1 cellular context compared by ENCODE assay signal in the genomic region with DNA sequence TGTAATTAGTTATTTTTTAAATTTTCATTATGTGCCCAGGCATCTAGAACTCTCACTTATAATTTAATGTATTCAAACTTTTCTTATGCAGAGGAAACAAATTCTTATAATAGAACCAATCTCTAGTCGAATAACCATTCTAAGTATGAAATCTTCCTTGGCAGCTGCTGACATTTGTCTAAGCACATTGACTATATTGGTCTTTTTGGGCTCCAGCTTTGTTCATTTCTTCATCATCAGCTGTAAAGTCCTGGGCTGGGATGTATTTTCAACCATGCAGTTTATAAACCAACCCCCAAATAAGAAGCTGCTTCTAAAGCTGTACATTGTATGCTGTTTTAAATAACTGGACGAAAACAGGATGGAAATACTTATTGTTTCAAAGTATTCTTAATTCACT.
TF ChIP-seq lines count a peak whose summit lies in the region.

No MANE protein-coding gene starts in this region.

TF ChIP-seq in GM23338, 12 proteins besides CTCF, POLR2A, EP300 and RAD21 (continued from another document):
- TF ChIP-seq, protein P1, sequence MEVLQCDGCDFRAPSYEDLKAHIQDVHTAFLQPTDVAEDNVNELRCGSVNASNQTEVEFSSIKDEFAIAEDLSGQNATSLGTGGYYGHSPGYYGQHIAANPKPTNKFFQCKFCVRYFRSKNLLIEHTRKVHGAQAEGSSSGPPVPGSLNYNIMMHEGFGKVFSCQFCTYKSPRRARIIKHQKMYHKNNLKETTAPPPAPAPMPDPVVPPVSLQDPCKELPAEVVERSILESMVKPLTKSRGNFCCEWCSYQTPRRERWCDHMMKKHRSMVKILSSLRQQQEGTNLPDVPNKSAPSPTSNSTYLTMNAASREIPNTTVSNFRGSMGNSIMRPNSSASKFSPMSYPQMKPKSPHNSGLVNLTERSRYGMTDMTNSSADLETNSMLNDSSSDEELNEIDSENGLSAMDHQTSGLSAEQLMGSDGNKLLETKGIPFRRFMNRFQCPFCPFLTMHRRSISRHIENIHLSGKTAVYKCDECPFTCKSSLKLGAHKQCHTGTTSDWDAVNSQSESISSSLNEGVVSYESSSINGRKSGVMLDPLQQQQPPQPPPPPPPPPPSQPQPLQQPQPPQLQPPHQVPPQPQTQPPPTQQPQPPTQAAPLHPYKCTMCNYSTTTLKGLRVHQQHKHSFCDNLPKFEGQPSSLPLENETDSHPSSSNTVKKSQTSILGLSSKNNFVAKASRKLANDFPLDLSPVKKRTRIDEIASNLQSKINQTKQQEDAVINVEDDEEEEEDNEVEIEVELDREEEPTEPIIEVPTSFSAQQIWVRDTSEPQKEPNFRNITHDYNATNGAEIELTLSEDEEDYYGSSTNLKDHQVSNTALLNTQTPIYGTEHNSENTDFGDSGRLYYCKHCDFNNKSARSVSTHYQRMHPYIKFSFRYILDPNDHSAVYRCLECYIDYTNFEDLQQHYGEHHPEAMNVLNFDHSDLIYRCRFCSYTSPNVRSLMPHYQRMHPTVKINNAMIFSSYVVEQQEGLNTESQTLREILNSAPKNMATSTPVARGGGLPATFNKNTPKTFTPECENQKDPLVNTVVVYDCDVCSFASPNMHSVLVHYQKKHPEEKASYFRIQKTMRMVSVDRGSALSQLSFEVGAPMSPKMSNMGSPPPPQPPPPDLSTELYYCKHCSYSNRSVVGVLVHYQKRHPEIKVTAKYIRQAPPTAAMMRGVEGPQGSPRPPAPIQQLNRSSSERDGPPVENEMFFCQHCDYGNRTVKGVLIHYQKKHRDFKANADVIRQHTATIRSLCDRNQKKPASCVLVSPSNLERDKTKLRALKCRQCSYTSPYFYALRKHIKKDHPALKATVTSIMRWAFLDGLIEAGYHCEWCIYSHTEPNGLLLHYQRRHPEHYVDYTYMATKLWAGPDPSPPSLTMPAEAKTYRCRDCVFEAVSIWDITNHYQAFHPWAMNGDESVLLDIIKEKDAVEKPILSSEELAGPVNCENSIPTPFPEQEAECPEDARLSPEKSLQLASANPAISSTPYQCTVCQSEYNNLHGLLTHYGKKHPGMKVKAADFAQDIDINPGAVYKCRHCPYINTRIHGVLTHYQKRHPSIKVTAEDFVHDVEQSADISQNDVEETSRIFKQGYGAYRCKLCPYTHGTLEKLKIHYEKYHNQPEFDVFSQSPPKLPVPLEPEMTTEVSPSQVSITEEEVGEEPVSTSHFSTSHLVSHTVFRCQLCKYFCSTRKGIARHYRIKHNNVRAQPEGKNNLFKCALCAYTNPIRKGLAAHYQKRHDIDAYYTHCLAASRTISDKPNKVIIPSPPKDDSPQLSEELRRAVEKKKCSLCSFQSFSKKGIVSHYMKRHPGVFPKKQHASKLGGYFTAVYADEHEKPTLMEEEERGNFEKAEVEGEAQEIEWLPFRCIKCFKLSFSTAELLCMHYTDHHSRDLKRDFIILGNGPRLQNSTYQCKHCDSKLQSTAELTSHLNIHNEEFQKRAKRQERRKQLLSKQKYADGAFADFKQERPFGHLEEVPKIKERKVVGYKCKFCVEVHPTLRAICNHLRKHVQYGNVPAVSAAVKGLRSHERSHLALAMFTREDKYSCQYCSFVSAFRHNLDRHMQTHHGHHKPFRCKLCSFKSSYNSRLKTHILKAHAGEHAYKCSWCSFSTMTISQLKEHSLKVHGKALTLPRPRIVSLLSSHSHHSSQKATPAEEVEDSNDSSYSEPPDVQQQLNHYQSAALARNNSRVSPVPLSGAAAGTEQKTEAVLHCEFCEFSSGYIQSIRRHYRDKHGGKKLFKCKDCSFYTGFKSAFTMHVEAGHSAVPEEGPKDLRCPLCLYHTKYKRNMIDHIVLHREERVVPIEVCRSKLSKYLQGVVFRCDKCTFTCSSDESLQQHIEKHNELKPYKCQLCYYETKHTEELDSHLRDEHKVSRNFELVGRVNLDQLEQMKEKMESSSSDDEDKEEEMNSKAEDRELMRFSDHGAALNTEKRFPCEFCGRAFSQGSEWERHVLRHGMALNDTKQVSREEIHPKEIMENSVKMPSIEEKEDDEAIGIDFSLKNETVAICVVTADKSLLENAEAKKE (CRISPR knock-in tag; IDR thresholded peaks at IDR 0.05), result no peak
- TF ChIP-seq ZNF331 (CRISPR knock-in tag; IDR thresholded peaks at IDR 0.05; ENCODE audit: low read depth), result no peak
- TF ChIP-seq, protein P2, sequence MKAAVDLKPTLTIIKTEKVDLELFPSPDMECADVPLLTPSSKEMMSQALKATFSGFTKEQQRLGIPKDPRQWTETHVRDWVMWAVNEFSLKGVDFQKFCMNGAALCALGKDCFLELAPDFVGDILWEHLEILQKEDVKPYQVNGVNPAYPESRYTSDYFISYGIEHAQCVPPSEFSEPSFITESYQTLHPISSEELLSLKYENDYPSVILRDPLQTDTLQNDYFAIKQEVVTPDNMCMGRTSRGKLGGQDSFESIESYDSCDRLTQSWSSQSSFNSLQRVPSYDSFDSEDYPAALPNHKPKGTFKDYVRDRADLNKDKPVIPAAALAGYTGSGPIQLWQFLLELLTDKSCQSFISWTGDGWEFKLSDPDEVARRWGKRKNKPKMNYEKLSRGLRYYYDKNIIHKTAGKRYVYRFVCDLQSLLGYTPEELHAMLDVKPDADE (IDR thresholded peaks at IDR 0.05), result no peak
- TF ChIP-seq NANOG (IDR thresholded peaks at IDR 0.05; ENCODE audit: borderline replicate concordance), result no peak
- no peak for TF ChIP-seq ZNF114 (CRISPR knock-in tag; IDR thresholded peaks at IDR 0.05)
